Comparison of ENCODE assay signal across 8 cellular contexts in genomic region chr7:120805636-120806388, GRCh38. TPM values are rescaled to one million over a fixed set of nuclear protein-coding genes. Genes with fewer than 3 reads are reported as not detected.
DNase-seq lines count a peak whose midpoint lies in the region; ATAC-seq lines count a peak whose summit lies in the region.

No MANE protein-coding gene starts in this region.

- intact Hi-C loops in activated T-helper 1 cell treated with anti-CD3 and anti-CD28 coated beads, Interleukin-12 subunit alpha, Interleukin-12 subunit beta, Interleukin-2, Interleukin-4 antibody, amounts not matched to agents 30 ng/mL and 10 ng/mL and 1 ng/mL, durations not matched to agents 14 hours and 24 hours and 36 hours (cut with micrococcal nuclease): loop anchor here (1.0 to 2.0 kb wide), 5 partner anchors 51 to 1189 kb away; no protein-coding TSS in a partner anchor

- no peaks in the 10 kb centered on the region for H3K9me3 Mint-ChIP-seq in activated T-helper 1 cell treated with anti-CD3 and anti-CD28 coated beads, Interleukin-12 subunit alpha, Interleukin-12 subunit beta, Interleukin-2, Interleukin-4 antibody, amounts not matched to agents 30 ng/mL and 10 ng/mL and 1 ng/mL, durations not matched to agents 14 hours and 24 hours and 36 hours

- ATAC-seq in GM19467 (IDR thresholded peaks at IDR 0.05; ENCODE audit: unreplicated experiment): peak; percentile 60
- no peak for ATAC-seq in GM19324 (IDR thresholded peaks at IDR 0.05; ENCODE audit: low FRiP score, unreplicated experiment)

- H3K27ac Mint-ChIP-seq in activated T-helper 1 cell treated with anti-CD3 and anti-CD28 coated beads, Interleukin-12 subunit alpha, Interleukin-12 subunit beta, Interleukin-2, Interleukin-4 antibody, amounts not matched to agents 30 ng/mL and 10 ng/mL and 1 ng/mL, durations not matched to agents 14 hours and 24 hours and 36 hours: no peak overlapping the region

- no peaks in the 10 kb centered on the region for H3K9me3 ChIP-seq in NT2/D1 (ENCODE audit: insufficient read depth, low read length)

- H3K4me1 ChIP-seq in NT2/D1 (ENCODE audit: insufficient read depth, insufficient read length): no peaks in the 10 kb centered on the region

- H3K4me3 Mint-ChIP-seq in activated T-helper 1 cell treated with anti-CD3 and anti-CD28 coated beads, Interleukin-12 subunit alpha, Interleukin-12 subunit beta, Interleukin-2, Interleukin-4 antibody, amounts not matched to agents 30 ng/mL and 10 ng/mL and 1 ng/mL, durations not matched to agents 14 hours and 24 hours and 36 hours: no peak overlapping the region

- H3K4me3 ChIP-seq in NT2/D1 (ENCODE audit: insufficient read length, low read depth): no peak overlapping the region

- H3K27me3 Mint-ChIP-seq in activated T-helper 1 cell treated with anti-CD3 and anti-CD28 coated beads, Interleukin-12 subunit alpha, Interleukin-12 subunit beta, Interleukin-2, Interleukin-4 antibody, amounts not matched to agents 30 ng/mL and 10 ng/mL and 1 ng/mL, durations not matched to agents 14 hours and 24 hours and 36 hours (ENCODE audit: insufficient read depth): peaks cover 6% of the 10 kb centered on the region

- no peaks in the 10 kb centered on the region for H3K27me3 ChIP-seq in NT2/D1 (ENCODE audit: insufficient read depth, insufficient read length)

- H3K4me1 Mint-ChIP-seq in activated T-helper 1 cell treated with anti-CD3 and anti-CD28 coated beads, Interleukin-12 subunit alpha, Interleukin-12 subunit beta, Interleukin-2, Interleukin-4 antibody, amounts not matched to agents 30 ng/mL and 10 ng/mL and 1 ng/mL, durations not matched to agents 14 hours and 24 hours and 36 hours (ENCODE audit: low read depth): no peaks in the 10 kb centered on the region

- H3K36me3 ChIP-seq in NT2/D1 (ENCODE audit: insufficient read depth, insufficient read length, low read length): no peaks in the 10 kb centered on the region

- DNase-seq in DMS 273 treated with DMSO at 0.1 percent for 48 hours (lab: John Stamatoyannopoulos, UW) (peak; percentile 63), HS-27A (ENCODE audit: low read depth) (peak; percentile 24), NT2/D1 (ENCODE audit: low read depth, low spot score) (peak; percentile 63), germinal center (ENCODE audit: low spot score) (peak; percentile 59), pulmonary artery endothelial cell (ENCODE audit: low read depth, low spot score) (peak; percentile 13)
- DNase-seq in activated T-helper 1 cell treated with anti-CD3 and anti-CD28 coated beads, Interleukin-12 subunit alpha, Interleukin-12 subunit beta, Interleukin-2, Interleukin-4 antibody, amounts not matched to agents 30 ng/mL and 10 ng/mL and 1 ng/mL, durations not matched to agents 14 hours and 24 hours and 36 hours (ENCODE audit: low spot score): peak; percentile 17

- H3K36me3 Mint-ChIP-seq in activated T-helper 1 cell treated with anti-CD3 and anti-CD28 coated beads, Interleukin-12 subunit alpha, Interleukin-12 subunit beta, Interleukin-2, Interleukin-4 antibody, amounts not matched to agents 30 ng/mL and 10 ng/mL and 1 ng/mL, durations not matched to agents 14 hours and 24 hours and 36 hours (ENCODE audit: low read depth): no peaks in the 10 kb centered on the region

- no peak overlapping the region for H3K9ac ChIP-seq in NT2/D1 (ENCODE audit: insufficient read length, low read depth)

RNA-seq across cellular contexts. Expression of gene TSPAN12, which starts 52.1 kb away (rescaled TPM):
- not detected in 2 replicates for total RNA-seq in activated T-helper 1 cell treated with anti-CD3 and anti-CD28 coated beads, Interleukin-12 subunit alpha, Interleukin-12 subunit beta, Interleukin-2, Interleukin-4 antibody, amounts not matched to agents 30 ng/mL and 10 ng/mL and 1 ng/mL, durations not matched to agents 14 hours and 24 hours and 36 hours
- total RNA-seq in pulmonary artery endothelial cell: 33.3 and 34.0 TPM in 2 replicates

Comparison
In these comparisons a context has a peak if more than half of its experiments do, and no peak if none do; other contexts are left out.
1. DNase-seq: peak in every context shown above with its lines; median percentile 63 in DMS 273 treated with DMSO at 0.1 percent for 48 hours; 63 in NT2/D1; 59 in germinal center; 24 in HS-27A; 17 in activated T-helper 1 cell treated with anti-CD3 and anti-CD28 coated beads, Interleukin-12 subunit alpha, Interleukin-12 subunit beta, Interleukin-2, Interleukin-4 antibody, amounts not matched to agents 30 ng/mL and 10 ng/mL and 1 ng/mL, durations not matched to agents 14 hours and 24 hours and 36 hours; 13 in pulmonary artery endothelial cell.
2. RNA of gene TSPAN12, which starts 52.1 kb away (total RNA-seq): 33.3 to 34.0 TPM in pulmonary artery endothelial cell; not detected in activated T-helper 1 cell treated with anti-CD3 and anti-CD28 coated beads, Interleukin-12 subunit alpha, Interleukin-12 subunit beta, Interleukin-2, Interleukin-4 antibody, amounts not matched to agents 30 ng/mL and 10 ng/mL and 1 ng/mL, durations not matched to agents 14 hours and 24 hours and 36 hours; every median in the first group is over 10 times any median in the second.